Comparison of ENCODE assay signal across 8 cellular contexts in the genomic region with DNA sequence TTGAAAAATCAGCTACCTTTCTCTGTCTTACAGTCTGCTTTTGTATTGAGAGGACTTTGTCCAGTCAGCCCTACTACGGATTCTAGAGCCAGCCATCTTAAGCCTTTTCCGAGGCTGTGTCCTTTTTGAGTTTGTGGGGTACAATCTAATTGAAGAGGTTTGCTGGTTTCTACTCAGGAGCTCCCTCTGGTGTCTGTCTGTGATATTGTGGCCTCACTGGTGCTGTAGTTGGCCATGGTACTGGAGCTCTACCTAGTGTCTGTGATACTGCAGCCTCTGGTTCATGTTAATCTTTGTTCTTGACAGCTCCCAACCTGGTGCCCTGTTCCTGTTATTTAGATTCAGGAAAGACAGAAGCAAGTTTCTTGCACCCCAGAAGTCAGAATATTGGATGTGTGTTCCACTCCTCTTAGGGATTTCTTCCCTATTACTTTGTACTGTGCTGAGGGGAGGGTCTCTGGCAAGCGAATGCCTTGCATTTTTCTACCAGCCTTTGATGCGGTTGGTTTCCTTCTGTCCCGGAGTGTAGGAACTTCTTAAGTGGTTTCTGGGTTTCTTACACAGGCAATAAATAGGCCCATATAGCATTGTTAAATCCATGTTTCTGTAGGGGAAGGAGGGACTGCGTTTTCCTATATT.
DNase-seq lines count a peak whose midpoint lies in the region; ATAC-seq and TF ChIP-seq lines count a peak whose summit lies in the region.

No MANE protein-coding gene starts in this region.

- intact Hi-C loops in Calu3 (cut with micrococcal nuclease; ENCODE audit: unreplicated experiment): no loop called here
- intact Hi-C loops in sigmoid colon (cut with DNase I): no loop called here

- no TSS peak for BruUV-seq in Calu3 (replicated peaks; lab: Mats Ljungman, UMichigan)

- no peaks in the 10 kb centered on the region for H3K27me3 ChIP-seq in sigmoid colon

- H3K4me3 ChIP-seq in sigmoid colon: no peak overlapping the region

- peaks cover 25% of the 10 kb centered on the region for H3K4me1 Mint-ChIP-seq in Calu3 (ENCODE audit: low read depth, unreplicated experiment)

- peaks cover 0 to 6% (median 2%) of the 10 kb centered on the region in 4 donors for H3K9me3 ChIP-seq in sigmoid colon

- 84 to 85% methylated on average over 6 of the region's 6 CpGs for WGBS in sigmoid colon, 2 donors

- H3K27me3 Mint-ChIP-seq in Calu3 (ENCODE audit: unreplicated experiment): no peaks in the 10 kb centered on the region

- peaks cover 0 to 54% (median 0%) of the 10 kb centered on the region in 4 donors for H3K36me3 ChIP-seq in sigmoid colon

- H3K4me3 Mint-ChIP-seq in Calu3 (ENCODE audit: low read depth, unreplicated experiment): no peak overlapping the region

- no peak overlapping the region for H3K27ac ChIP-seq in sigmoid colon

- CTCF ChIA-PET in Calu3 (lab: Charles Lee): interaction anchor here (0.7 to 1.2 kb wide), 9 partner anchors 9 to 249 kb away, joined by 3 to 6 read pairs (median 4); no protein-coding TSS in a partner anchor

- no peak overlapping the region for H3K27ac Mint-ChIP-seq in Calu3 (ENCODE audit: unreplicated experiment)

- H3K9me3 Mint-ChIP-seq in Calu3 (ENCODE audit: low read depth, unreplicated experiment): peaks cover 3% of the 10 kb centered on the region

- H3K36me3 Mint-ChIP-seq in Calu3 (ENCODE audit: insufficient read depth, unreplicated experiment): peaks cover 17% of the 10 kb centered on the region

- peak; percentile 81 for DNase-seq in Calu3
- DNase-seq in RPMI7951 (ENCODE audit: low read depth): peak; percentile 74
- DNase-seq in activated T-helper 1 cell treated with Interleukin-2 at 50 U/mL for 16 hours (ENCODE audit: low read depth): peak; percentile 3
- DNase-seq in germinal center (ENCODE audit: low spot score): peak; percentile 30
- DNase-seq in sigmoid colon: no peak
- no peak for DNase-seq in NCI-H187 treated with DMSO at 0.1 percent for 48 hours (lab: John Stamatoyannopoulos, UW)

- TF ChIP-seq POLR2A in sigmoid colon (IDR thresholded peaks at IDR 0.05): no peak

- ATAC-seq in GM19328 (IDR thresholded peaks at IDR 0.05; ENCODE audit: unreplicated experiment) (peak; percentile 75), HG03432 (IDR thresholded peaks at IDR 0.05; ENCODE audit: unreplicated experiment) (peak; percentile 79)

- TF ChIP-seq CTCF in Calu3 (IDR thresholded peaks at IDR 0.05; ENCODE audit: unreplicated experiment) (peak; percentile 86), sigmoid colon (IDR thresholded peaks at IDR 0.05) (peak in 3 of 4 experiments; percentile 40 to 46 (median 45))

- H3K4me1 ChIP-seq in sigmoid colon: peaks cover 0 to 12% (median 5%) of the 10 kb centered on the region in 4 donors

- TF ChIP-seq EP300 in sigmoid colon (IDR thresholded peaks at IDR 0.05): no peak

Comparison
In these comparisons a context has a peak if more than half of its experiments do, and no peak if none do; other contexts are left out.
1. DNase-seq: peak in Calu3 (single experiment), RPMI7951 (single experiment), activated T-helper 1 cell treated with Interleukin-2 at 50 U/mL for 16 hours (single experiment) and germinal center (single experiment); none in sigmoid colon (single experiment) and NCI-H187 treated with DMSO at 0.1 percent for 48 hours (single experiment).